In the genomic region with DNA sequence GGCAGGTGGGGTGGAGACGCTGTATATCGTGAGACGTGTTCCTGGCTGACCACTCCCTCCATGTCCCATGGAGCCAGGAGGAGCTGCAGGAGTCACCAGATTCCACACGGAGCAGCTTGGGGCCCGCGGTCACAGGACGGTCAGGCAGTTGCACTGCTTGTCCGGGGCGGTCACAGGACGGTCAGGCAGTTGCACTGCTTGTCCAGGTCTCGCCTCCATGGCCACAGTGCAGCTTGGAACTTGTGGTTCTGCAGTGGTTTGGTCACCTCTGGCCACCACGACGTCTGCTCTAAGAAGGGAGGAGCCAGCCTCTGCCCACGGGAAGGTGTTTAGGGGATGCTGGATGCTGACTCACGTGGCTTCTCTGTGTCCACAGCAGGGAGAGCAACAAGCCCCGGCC, we compare ENCODE assay signal across 1 cellular context.
TF ChIP-seq lines count a peak whose summit lies in the region.

No MANE protein-coding gene starts in this region.

TF ChIP-seq in IMR-90, 13 proteins besides CTCF, POLR2A, EP300 and RAD21:
- TF ChIP-seq CEBPB (IDR thresholded peaks at IDR 0.05; ENCODE audit: low read depth, low read length) (no peak), MAFK (IDR thresholded peaks at IDR 0.05; ENCODE audit: low read depth, low read length) (no peak), SMC3 (IDR thresholded peaks at IDR 0.05; ENCODE audit: low read depth, low read length) (no peak), BHLHE40 (IDR thresholded peaks at IDR 0.05; ENCODE audit: low read depth, low read length) (no peak), NFE2L2 (IDR thresholded peaks at IDR 0.05; ENCODE audit: low read depth, low read length) (no peak), RFX5 (IDR thresholded peaks at IDR 0.05; ENCODE audit: low read depth, low read length) (no peak), FOS (IDR thresholded peaks at IDR 0.05; ENCODE audit: low read depth, low read length) (no peak), CHD1 (IDR thresholded peaks at IDR 0.05; ENCODE audit: low read depth, low read length) (no peak), MXI1 (IDR thresholded peaks at IDR 0.05; ENCODE audit: borderline replicate concordance, low read depth, low read length) (no peak), MAZ (IDR thresholded peaks at IDR 0.05; ENCODE audit: borderline replicate concordance, low read depth, low read length) (no peak), RCOR1 (IDR thresholded peaks at IDR 0.05; ENCODE audit: insufficient replicate concordance, low read length) (no peak)
- TF ChIP-seq, protein P1, sequence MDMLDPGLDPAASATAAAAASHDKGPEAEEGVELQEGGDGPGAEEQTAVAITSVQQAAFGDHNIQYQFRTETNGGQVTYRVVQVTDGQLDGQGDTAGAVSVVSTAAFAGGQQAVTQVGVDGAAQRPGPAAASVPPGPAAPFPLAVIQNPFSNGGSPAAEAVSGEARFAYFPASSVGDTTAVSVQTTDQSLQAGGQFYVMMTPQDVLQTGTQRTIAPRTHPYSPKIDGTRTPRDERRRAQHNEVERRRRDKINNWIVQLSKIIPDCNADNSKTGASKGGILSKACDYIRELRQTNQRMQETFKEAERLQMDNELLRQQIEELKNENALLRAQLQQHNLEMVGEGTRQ (IDR thresholded peaks at IDR 0.05; ENCODE audit: low read depth, low read length) = no peak
- TF ChIP-seq, protein P2, sequence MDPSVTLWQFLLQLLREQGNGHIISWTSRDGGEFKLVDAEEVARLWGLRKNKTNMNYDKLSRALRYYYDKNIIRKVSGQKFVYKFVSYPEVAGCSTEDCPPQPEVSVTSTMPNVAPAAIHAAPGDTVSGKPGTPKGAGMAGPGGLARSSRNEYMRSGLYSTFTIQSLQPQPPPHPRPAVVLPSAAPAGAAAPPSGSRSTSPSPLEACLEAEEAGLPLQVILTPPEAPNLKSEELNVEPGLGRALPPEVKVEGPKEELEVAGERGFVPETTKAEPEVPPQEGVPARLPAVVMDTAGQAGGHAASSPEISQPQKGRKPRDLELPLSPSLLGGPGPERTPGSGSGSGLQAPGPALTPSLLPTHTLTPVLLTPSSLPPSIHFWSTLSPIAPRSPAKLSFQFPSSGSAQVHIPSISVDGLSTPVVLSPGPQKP (IDR thresholded peaks at IDR 0.05; ENCODE audit: borderline replicate concordance, low read depth, low read length) = no peak
TF ChIP-seq in IMR-90: peak in this region for 0.
